21 cellular contexts compared by ENCODE assay signal in genomic region chr19:44735011-44735410, GRCh38. TPM values are rescaled to one million over a fixed set of nuclear protein-coding genes. Genes with fewer than 3 reads are reported as not detected.
DNase-seq lines count a peak whose midpoint lies in the region; ATAC-seq and TF ChIP-seq lines count a peak whose summit lies in the region.
"Had no signal": no experiment of that assay in that cellular context is flagged by ENCODE, and none has a peak within 500 bp of the region (broad histone marks: within the 10 kb centered on the region; RNA-seq: fewer than 3 reads in every experiment).

No MANE protein-coding gene starts in this region.

- no peak overlapping the region for H3K4me2 ChIP-seq in SK-N-SH

- 31% methylated on average over 5 of the region's 5 CpGs for WGBS in SK-N-SH (ENCODE audit: low lambda C conversion rate)
- 34 to 73% methylated on average over 2 to 5 of the region's 5 CpGs for WGBS in transverse colon (ENCODE audit: low coverage in 1 of 2), 2 donors

- H3K9me2 ChIP-seq in SK-N-SH: no peaks in the 10 kb centered on the region

- in situ Hi-C loops in transverse colon (cut with MboI; ENCODE audit: low pct_ligation_motif_present in 1 of 4, low pct_unique_long_range_greater_than_20kb in 1 of 4, low sequenced_read_pairs in 3 of 4): no loop called here

- no peaks in the 10 kb centered on the region for H3K79me2 ChIP-seq in SK-N-SH (ENCODE audit: insufficient read depth)

- peak in 1 of 2 experiments; percentile 34; a peak in 1 of 4 replicates for TF ChIP-seq EP300 in SK-N-SH (IDR thresholded peaks at IDR 0.05; ENCODE audit: borderline replicate concordance in 1 of 2, low read depth in 1 of 2, low read length in 1 of 2)
- TF ChIP-seq EP300 in transverse colon (IDR thresholded peaks at IDR 0.05; ENCODE audit: low read depth): no peak

- no peak for DNase-seq in natural killer cell treated with Interleukin-12 subunit alpha and Interleukin-12 subunit beta and Interleukin-15 and Interleukin-18, amount 100 ng/mL, for 72 hours (ENCODE audit: low spot score)
- DNase-seq in natural killer cell (no peak), SK-N-SH (peak; percentile 1), foreskin keratinocyte (peak in 1 of 2 donors; percentile 58), transverse colon (no peak), osteocyte (ENCODE audit: extremely low spot score, unreplicated experiment) (no peak), NCI-H345 treated with DMSO at 0.1 percent for 48 hours (lab: John Stamatoyannopoulos, UW; ENCODE audit: unreplicated experiment) (no peak), Peyer's patch (no peak)
- DNase-seq: activated CD4-positive, alpha-beta T cell treated with anti-CD3 and anti-CD28 coated beads for 36 hours; activated naive CD8-positive, alpha-beta T cell treated with anti-CD3 and anti-CD28 coated beads, Interleukin-2, amount 10 ng/mL, durations not matched to agents 7 days and 5 days; effector memory CD8-positive, alpha-beta T cell; HCEC 1CT; KBM-7; MV-4-11; nephron progenitor cell; Right ventricle myocardium superior had no signal

- H3K27ac Mint-ChIP-seq in natural killer cell treated with Interleukin-12 subunit alpha and Interleukin-12 subunit beta and Interleukin-15 and Interleukin-18, amount 100 ng/mL, for 72 hours: peak overlapping the region in 1 of 2 donors; percentile 57
- H3K27ac Mint-ChIP-seq in natural killer cell (no peak overlapping the region), osteocyte (ENCODE audit: unreplicated experiment) (no peak overlapping the region)
- H3K27ac Mint-ChIP-seq: activated CD4-positive, alpha-beta T cell treated with anti-CD3 and anti-CD28 coated beads for 36 hours; activated naive CD8-positive, alpha-beta T cell treated with anti-CD3 and anti-CD28 coated beads, Interleukin-2, amount 10 ng/mL, durations not matched to agents 7 days and 5 days; activated T-helper 1 cell treated with anti-CD3 and anti-CD28 coated beads, Interleukin-12 subunit alpha, Interleukin-12 subunit beta, Interleukin-2, Interleukin-4 antibody, amounts not matched to agents 30 ng/mL and 10 ng/mL and 1 ng/mL, durations not matched to agents 14 hours and 24 hours and 36 hours; mesothelial cell of epicardium; nephron progenitor cell had no signal

- H3K36me3 ChIP-seq in SK-N-SH (replicated peaks in 1 of 2; ENCODE audit: control insufficient read depth in 1 of 2, insufficient read depth in 2 of 2, low read length in 1 of 2) (no peaks in the 10 kb centered on the region), transverse colon (no peaks in the 10 kb centered on the region), Peyer's patch (no peaks in the 10 kb centered on the region)
- H3K36me3 ChIP-seq: BLaER1 treated with 17β-estradiol and CSF1 and Interleukin-3, amounts not matched to agents 10 nM and 100 nM; suprapubic skin had no signal

- H3K4me3 Mint-ChIP-seq in natural killer cell treated with Interleukin-12 subunit alpha and Interleukin-12 subunit beta and Interleukin-15 and Interleukin-18, amount 100 ng/mL, for 72 hours: peak overlapping the region; percentile 16
- H3K4me3 Mint-ChIP-seq in natural killer cell (no peak overlapping the region), osteocyte (ENCODE audit: unreplicated experiment) (no peak overlapping the region)
- H3K4me3 Mint-ChIP-seq: activated CD4-positive, alpha-beta T cell treated with anti-CD3 and anti-CD28 coated beads for 36 hours; activated naive CD8-positive, alpha-beta T cell treated with anti-CD3 and anti-CD28 coated beads, Interleukin-2, amount 10 ng/mL, durations not matched to agents 7 days and 5 days; activated T-helper 1 cell treated with anti-CD3 and anti-CD28 coated beads, Interleukin-12 subunit alpha, Interleukin-12 subunit beta, Interleukin-2, Interleukin-4 antibody, amounts not matched to agents 30 ng/mL and 10 ng/mL and 1 ng/mL, durations not matched to agents 14 hours and 24 hours and 36 hours; effector memory CD8-positive, alpha-beta T cell; mesothelial cell of epicardium; nephron progenitor cell had no signal

- CTCF ChIA-PET in SK-N-SH (lab: Yijun Ruan, JAX): interaction anchor here (3.3 to 21.3 kb wide), 3 partner anchors 12 to 35 kb away, joined by 28 to 598 read pairs (median 92); partner anchors contain the start of gene CBLC

- no peak for TF ChIP-seq POLR2A in transverse colon (IDR thresholded peaks at IDR 0.05)
- no peak for TF ChIP-seq POLR2A in Peyer's patch (IDR thresholded peaks at IDR 0.05)

- H3K9me3 ChIP-seq in SK-N-SH (no peaks in the 10 kb centered on the region), transverse colon (no peaks in the 10 kb centered on the region), Peyer's patch (no peaks in the 10 kb centered on the region)
- H3K9me3 ChIP-seq: BLaER1 treated with 17β-estradiol and CSF1 and Interleukin-3, amounts not matched to agents 10 nM and 100 nM; suprapubic skin had no signal

- intact Hi-C loops in natural killer cell (cut with micrococcal nuclease) (no loop called here), transverse colon (cut with DNase I; ENCODE audit: low total_unique reads) (no loop called here)

- H3K4me1 Mint-ChIP-seq in natural killer cell treated with Interleukin-12 subunit alpha and Interleukin-12 subunit beta and Interleukin-15 and Interleukin-18, amount 100 ng/mL, for 72 hours (ENCODE audit: low read depth in 2 of 2): peaks cover 22 to 37% of the 10 kb centered on the region in 2 donors
- H3K4me1 Mint-ChIP-seq in natural killer cell (peaks cover 18 to 24% of the 10 kb centered on the region in 2 donors), osteocyte (ENCODE audit: unreplicated experiment) (peaks cover 19% of the 10 kb centered on the region)
- H3K4me1 Mint-ChIP-seq: activated CD4-positive, alpha-beta T cell treated with anti-CD3 and anti-CD28 coated beads for 36 hours; mesothelial cell of epicardium had no signal

- peaks cover 14% of the 10 kb centered on the region for H3F3A ChIP-seq in SK-N-SH (replicated peaks; ENCODE audit: insufficient read depth)

- TF ChIP-seq CTCF in natural killer cell (IDR thresholded peaks at IDR 0.05) (no peak), SK-N-SH (IDR thresholded peaks at IDR 0.05) (no peak), foreskin keratinocyte (conservative IDR thresholded peaks at IDR 0.05) (no peak), transverse colon (IDR thresholded peaks at IDR 0.05) (no peak), osteocyte (IDR thresholded peaks at IDR 0.05) (no peak), Peyer's patch (IDR thresholded peaks at IDR 0.05) (no peak)

- H3K4me3 ChIP-seq in SK-N-SH (ENCODE audit: low read depth in 2 of 2, low read length in 1 of 2) (no peak overlapping the region), transverse colon (no peak overlapping the region), Peyer's patch (no peak overlapping the region)
- H3K4me3 ChIP-seq: BLaER1 treated with 17β-estradiol and CSF1 and Interleukin-3, amounts not matched to agents 10 nM and 100 nM; suprapubic skin had no signal

- no peak for TF ChIP-seq RAD21 in SK-N-SH (IDR thresholded peaks at IDR 0.05; ENCODE audit: low read length)

- no peaks in the 10 kb centered on the region for H3K27me3 ChIP-seq in SK-N-SH (ENCODE audit: insufficient read depth)
- H3K27me3 ChIP-seq in foreskin keratinocyte: no peaks in the 10 kb centered on the region
- H3K27me3 ChIP-seq in transverse colon: no peaks in the 10 kb centered on the region
- no peaks in the 10 kb centered on the region for H3K27me3 ChIP-seq in Peyer's patch
- H3K27me3 ChIP-seq: BLaER1 treated with 17β-estradiol and CSF1 and Interleukin-3, amounts not matched to agents 10 nM and 100 nM; suprapubic skin had no signal

- H3K27me3 Mint-ChIP-seq in natural killer cell treated with Interleukin-12 subunit alpha and Interleukin-12 subunit beta and Interleukin-15 and Interleukin-18, amount 100 ng/mL, for 72 hours: peaks cover 0 to 6% of the 10 kb centered on the region in 2 donors
- H3K27me3 Mint-ChIP-seq in natural killer cell (ENCODE audit: low read depth in 2 of 2) (no peaks in the 10 kb centered on the region), osteocyte (ENCODE audit: unreplicated experiment) (peaks cover 3% of the 10 kb centered on the region)
- H3K27me3 Mint-ChIP-seq: activated CD4-positive, alpha-beta T cell treated with anti-CD3 and anti-CD28 coated beads for 36 hours; effector memory CD8-positive, alpha-beta T cell had no signal

- H4K20me1 ChIP-seq in SK-N-SH (ENCODE audit: insufficient read depth): no peaks in the 10 kb centered on the region
- H4K20me1 ChIP-seq: BLaER1 treated with 17β-estradiol and CSF1 and Interleukin-3, amounts not matched to agents 10 nM and 100 nM had no signal

- H3K4me1 ChIP-seq in SK-N-SH (ENCODE audit: control insufficient read depth in 1 of 2, insufficient read depth in 2 of 2, low read depth in 1 of 2, low read length in 1 of 2) (no peaks in the 10 kb centered on the region; a peak in 1 of 4 replicates), foreskin keratinocyte (peaks cover 10% of the 10 kb centered on the region), transverse colon (peaks cover 0 to 39% (median 25%) of the 10 kb centered on the region in 4 donors), Peyer's patch (peaks cover 0 to 14% (median 0%) of the 10 kb centered on the region in 4 donors)

- H3K9ac ChIP-seq in SK-N-SH: no peak overlapping the region
- H3K9ac ChIP-seq: BLaER1 treated with 17β-estradiol and CSF1 and Interleukin-3, amounts not matched to agents 10 nM and 100 nM had no signal

- no peak overlapping the region for H2AFZ ChIP-seq in SK-N-SH (ENCODE audit: low read depth)

- no peaks in the 10 kb centered on the region for H3K9me3 Mint-ChIP-seq in natural killer cell treated with Interleukin-12 subunit alpha and Interleukin-12 subunit beta and Interleukin-15 and Interleukin-18, amount 100 ng/mL, for 72 hours
- H3K9me3 Mint-ChIP-seq in natural killer cell (no peaks in the 10 kb centered on the region), osteocyte (ENCODE audit: unreplicated experiment) (no peaks in the 10 kb centered on the region)
- H3K9me3 Mint-ChIP-seq: activated naive CD8-positive, alpha-beta T cell treated with anti-CD3 and anti-CD28 coated beads, Interleukin-2, amount 10 ng/mL, durations not matched to agents 7 days and 5 days; activated T-helper 1 cell treated with anti-CD3 and anti-CD28 coated beads, Interleukin-12 subunit alpha, Interleukin-12 subunit beta, Interleukin-2, Interleukin-4 antibody, amounts not matched to agents 30 ng/mL and 10 ng/mL and 1 ng/mL, durations not matched to agents 14 hours and 24 hours and 36 hours; effector memory CD8-positive, alpha-beta T cell; mesothelial cell of epicardium; nephron progenitor cell had no signal

- POLR2A ChIA-PET in SK-N-SH (lab: Yijun Ruan, JAX): no interaction called here

- ATAC-seq in natural killer cell treated with Interleukin-12 subunit alpha and Interleukin-12 subunit beta and Interleukin-15 and Interleukin-18, amount 100 ng/mL, for 72 hours: no peak
- ATAC-seq in natural killer cell (no peak), foreskin keratinocyte (peak; percentile 41)
- ATAC-seq: activated CD4-positive, alpha-beta T cell treated with anti-CD3 and anti-CD28 coated beads for 36 hours; effector memory CD8-positive, alpha-beta T cell had no signal

- no peaks in the 10 kb centered on the region for H3K36me3 Mint-ChIP-seq in natural killer cell treated with Interleukin-12 subunit alpha and Interleukin-12 subunit beta and Interleukin-15 and Interleukin-18, amount 100 ng/mL, for 72 hours
- H3K36me3 Mint-ChIP-seq in natural killer cell: no peaks in the 10 kb centered on the region
- no peaks in the 10 kb centered on the region for H3K36me3 Mint-ChIP-seq in osteocyte (ENCODE audit: unreplicated experiment)
- H3K36me3 Mint-ChIP-seq: activated naive CD8-positive, alpha-beta T cell treated with anti-CD3 and anti-CD28 coated beads, Interleukin-2, amount 10 ng/mL, durations not matched to agents 7 days and 5 days; mesothelial cell of epicardium had no signal

- H3K27ac ChIP-seq in SK-N-SH (ENCODE audit: low read depth in 2 of 2, low read length in 1 of 2) (0 out of 4 replicates have a peak overlapping the region, but pooled peaks of 1 of the 2 experiments have one; percentile 7), foreskin keratinocyte (no peak overlapping the region), transverse colon (peak overlapping the region in 3 of 4 donors; percentile 1 to 37 (median 21)), Peyer's patch (no peak overlapping the region)
- H3K27ac ChIP-seq: suprapubic skin had no signal

RNA-seq across cellular contexts. Expression of gene BCL3, which starts 13.5 kb away (rescaled TPM):
- 100 to 1,000 TPM; 117 to 122 TPM for total RNA-seq in natural killer cell treated with Interleukin-12 subunit alpha and Interleukin-12 subunit beta and Interleukin-15 and Interleukin-18, amount 100 ng/mL, for 72 hours
- total RNA-seq in natural killer cell (100 to 1,000 TPM; 152 to 199 (median 164) TPM), foreskin keratinocyte (3.5 and 5.2 TPM in 2 replicates), transverse colon (100 to 1,000 TPM in 1 of 4 donors, 10 to 100 TPM in 3; 43.8 to 181 (median 69.5) TPM), osteocyte (12.7 and 15.3 TPM in 2 replicates), Peyer's patch (100 to 1,000 TPM in 3 of 4 donors, 10 to 100 TPM in 1; 45.4 to 136 (median 119) TPM)
- polyA plus RNA-seq in SK-N-SH (2012; rRNA removed) (7.5 and 19.2 TPM in 2 replicates), foreskin keratinocyte (6.8 and 8.8 TPM in 2 replicates)
- polyA plus RNA-seq in SK-N-SH (2012; cell fraction: cytosol; rRNA removed): 8.9 and 12.7 TPM in 2 replicates
- 49.3 and 90.0 TPM in 2 replicates for polyA plus RNA-seq in SK-N-SH (2012; cell fraction: nucleus; rRNA removed)

RNA-seq across cellular contexts. Expression of gene CEACAM16, which starts 36.1 kb away (rescaled TPM):
- not detected for total RNA-seq in natural killer cell treated with Interleukin-12 subunit alpha and Interleukin-12 subunit beta and Interleukin-15 and Interleukin-18, amount 100 ng/mL, for 72 hours
- total RNA-seq in natural killer cell (not detected), foreskin keratinocyte (not detected in 2 replicates), transverse colon (not detected), osteocyte (not detected in 2 replicates), Peyer's patch (not detected)
- polyA plus RNA-seq in SK-N-SH (2012; rRNA removed) (not detected in 2 replicates), foreskin keratinocyte (not detected in 2 replicates)
- not detected in 2 replicates for polyA plus RNA-seq in SK-N-SH (2012; cell fraction: cytosol; rRNA removed)
- 0.04 TPM in 1 of 2 replicates, not detected in the other for polyA plus RNA-seq in SK-N-SH (2012; cell fraction: nucleus; rRNA removed)
- total RNA-seq: activated CD4-positive, alpha-beta T cell treated with anti-CD3 and anti-CD28 coated beads for 36 hours; activated naive CD8-positive, alpha-beta T cell treated with anti-CD3 and anti-CD28 coated beads, Interleukin-2, amount 10 ng/mL, durations not matched to agents 7 days and 5 days; activated T-helper 1 cell treated with anti-CD3 and anti-CD28 coated beads, Interleukin-12 subunit alpha, Interleukin-12 subunit beta, Interleukin-2, Interleukin-4 antibody, amounts not matched to agents 30 ng/mL and 10 ng/mL and 1 ng/mL, durations not matched to agents 14 hours and 24 hours and 36 hours; mesothelial cell of epicardium; posterior vena cava; Right ventricle myocardium superior; suprapubic skin had no signal

RNA-seq across cellular contexts. Expression of gene CBLC, which starts 42.7 kb away (rescaled TPM):
- total RNA-seq in natural killer cell treated with Interleukin-12 subunit alpha and Interleukin-12 subunit beta and Interleukin-15 and Interleukin-18, amount 100 ng/mL, for 72 hours: not detected
- not detected for total RNA-seq in natural killer cell
- not detected in 2 replicates for polyA plus RNA-seq in SK-N-SH (2012; rRNA removed)
- polyA plus RNA-seq in SK-N-SH (2012; cell fraction: cytosol; rRNA removed): not detected in 2 replicates
- polyA plus RNA-seq in SK-N-SH (2012; cell fraction: nucleus; rRNA removed): 0.04 TPM in 1 of 2 replicates, not detected in the other
- total RNA-seq in foreskin keratinocyte: 40.5 and 44.8 TPM in 2 replicates
- 46.3 and 46.9 TPM in 2 replicates for polyA plus RNA-seq in foreskin keratinocyte
- total RNA-seq in transverse colon: 100 to 1,000 TPM in 3 of 4 donors, 10 to 100 TPM in 1; 96.1 to 210 (median 145) TPM
- not detected in 2 replicates for total RNA-seq in osteocyte
- 100 to 1,000 TPM in 3 of 4 donors, 10 to 100 TPM in 1; 84.2 to 197 (median 132) TPM for total RNA-seq in Peyer's patch
- total RNA-seq: activated CD4-positive, alpha-beta T cell treated with anti-CD3 and anti-CD28 coated beads for 36 hours; activated naive CD8-positive, alpha-beta T cell treated with anti-CD3 and anti-CD28 coated beads, Interleukin-2, amount 10 ng/mL, durations not matched to agents 7 days and 5 days; activated T-helper 1 cell treated with anti-CD3 and anti-CD28 coated beads, Interleukin-12 subunit alpha, Interleukin-12 subunit beta, Interleukin-2, Interleukin-4 antibody, amounts not matched to agents 30 ng/mL and 10 ng/mL and 1 ng/mL, durations not matched to agents 14 hours and 24 hours and 36 hours; posterior vena cava; Right ventricle myocardium superior had no signal

Comparison
In these comparisons a context has a peak if more than half of its experiments do, and no peak if none do; other contexts are left out.
1. H3K27ac ChIP-seq: peak in transverse colon (3 of 4); none in foreskin keratinocyte (single experiment) and Peyer's patch (0 of 4).
2. RNA of gene CBLC, which starts 42.7 kb away (total RNA-seq): 96.1 to 210 TPM in transverse colon, 84.2 to 197 TPM in Peyer's patch and 40.5 to 44.8 TPM in foreskin keratinocyte; not detected in natural killer cell treated with Interleukin-12 subunit alpha and Interleukin-12 subunit beta and Interleukin-15 and Interleukin-18, amount 100 ng/mL, for 72 hours, not detected in natural killer cell and not detected in osteocyte; every median in the first group is over 10 times any median in the second.